ENCODE assay signal across 10 cellular contexts in the genomic region with DNA sequence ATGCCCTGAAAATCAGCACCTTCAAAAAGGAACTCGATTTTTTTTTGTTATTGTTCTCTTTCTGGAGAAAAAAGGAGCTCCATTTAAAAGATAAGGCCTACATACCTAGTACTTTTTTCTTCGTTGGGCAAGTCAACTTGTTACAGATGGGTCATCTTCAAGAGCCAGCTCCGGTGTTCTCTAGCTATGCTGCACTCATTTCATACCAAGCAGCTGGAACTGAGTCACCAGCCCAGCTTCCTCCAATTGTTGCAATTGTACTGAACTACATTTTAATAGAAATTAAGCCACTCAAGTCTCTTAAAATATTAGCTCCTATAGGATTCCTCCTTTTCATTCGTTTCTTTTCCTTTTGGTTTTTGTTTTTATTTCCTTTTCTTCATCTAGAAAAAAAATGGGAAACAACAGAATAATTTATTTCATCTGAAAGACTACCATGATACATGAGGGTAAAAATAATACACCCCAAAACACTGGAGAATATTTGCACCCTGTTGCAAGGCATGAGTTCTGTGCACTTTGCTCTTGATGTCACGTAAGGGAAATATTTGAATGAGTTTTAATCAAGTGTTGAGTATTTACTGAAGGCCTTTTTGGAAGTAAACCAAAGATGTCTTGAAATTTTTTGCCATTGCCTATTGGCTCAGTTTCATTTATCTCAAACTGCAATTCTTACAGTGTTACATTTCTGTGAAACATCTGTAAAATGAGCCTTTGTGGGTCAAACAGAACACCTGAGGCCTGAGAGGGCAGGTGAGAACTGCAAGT.
DNase-seq lines count a peak whose midpoint lies in the region; ATAC-seq and TF ChIP-seq lines count a peak whose summit lies in the region.
"Had no signal": no experiment of that assay in that cellular context is flagged by ENCODE, and none has a peak within 500 bp of the region (broad histone marks: within the 10 kb centered on the region; RNA-seq: fewer than 3 reads in every experiment).

No MANE protein-coding gene starts in this region.

- no peak for TF ChIP-seq POLR2A in heart left ventricle (IDR thresholded peaks at IDR 0.05)
- no peak for TF ChIP-seq POLR2A in stomach (IDR thresholded peaks at IDR 0.05)

- no peak for TF ChIP-seq CTCF in HFFc6 (IDR thresholded peaks at IDR 0.05)
- TF ChIP-seq CTCF in heart left ventricle (IDR thresholded peaks at IDR 0.05): no peak
- no peak for TF ChIP-seq CTCF in stomach (IDR thresholded peaks at IDR 0.05)

- no peak overlapping the region for H3K9ac ChIP-seq in adipocyte (ENCODE audit: low read length)

- peaks cover 6% of the 10 kb centered on the region for H3K36me3 ChIP-seq in adipocyte (ENCODE audit: control insufficient read depth, insufficient read depth, low read length, severe bottlenecking)
- H3K36me3 ChIP-seq in heart left ventricle: peaks cover 0 to 8% (median 0%) of the 10 kb centered on the region in 9 donors
- no peaks in the 10 kb centered on the region for H3K36me3 ChIP-seq in stomach

- peaks cover 78% of the 10 kb centered on the region for H3K4me1 Mint-ChIP-seq in HFFc6 (ENCODE audit: low read depth)
- H3K4me1 Mint-ChIP-seq in activated naive CD8-positive, alpha-beta T cell treated with anti-CD3 and anti-CD28 coated beads, Interleukin-2, amount 50 U/mL, for 24 hours: peaks cover 8% of the 10 kb centered on the region

- peak overlapping the region; percentile 52 for H3K4me3 Mint-ChIP-seq in HFFc6
- no peak overlapping the region for H3K4me3 Mint-ChIP-seq in activated naive CD8-positive, alpha-beta T cell treated with anti-CD3 and anti-CD28 coated beads, Interleukin-2, amount 50 U/mL, for 24 hours
- H3K4me3 Mint-ChIP-seq: memory B cell had no signal

- no peaks in the 10 kb centered on the region for H3K9me3 Mint-ChIP-seq in HFFc6
- no peaks in the 10 kb centered on the region for H3K9me3 Mint-ChIP-seq in activated naive CD8-positive, alpha-beta T cell treated with anti-CD3 and anti-CD28 coated beads, Interleukin-2, amount 50 U/mL, for 24 hours
- H3K9me3 Mint-ChIP-seq: memory B cell had no signal

- H3K4me3 ChIP-seq in adipocyte (ENCODE audit: low read length) (peak overlapping the region; percentile 60), heart left ventricle (no peak overlapping the region), stomach (no peak overlapping the region)

- peak overlapping the region; percentile 65 for H3K27ac Mint-ChIP-seq in HFFc6
- no peak overlapping the region for H3K27ac Mint-ChIP-seq in activated naive CD8-positive, alpha-beta T cell treated with anti-CD3 and anti-CD28 coated beads, Interleukin-2, amount 50 U/mL, for 24 hours
- H3K27ac Mint-ChIP-seq: memory B cell had no signal

- 35 to 42% (median 38%) methylated on average over 5 of the region's 5 CpGs for WGBS in heart left ventricle, 4 donors
- WGBS in stomach, 5 donors: 49 to 67% (median 58%) methylated on average over 5 of the region's 5 CpGs

- TF ChIP-seq EP300 in stomach (IDR thresholded peaks at IDR 0.05): no peak

- H3K27ac ChIP-seq in heart left ventricle (peak overlapping the region in 10 of 12 donors; percentile 2 to 59 (median 26)), stomach (peak overlapping the region in 3 of 5 donors; percentile 6 to 51 (median 17))

- H3K27me3 ChIP-seq in adipocyte (replicated peaks; ENCODE audit: control insufficient read depth, insufficient read depth, low read length): no peaks in the 10 kb centered on the region
- H3K27me3 ChIP-seq in heart left ventricle: no peaks in the 10 kb centered on the region
- H3K27me3 ChIP-seq in stomach: no peaks in the 10 kb centered on the region

- ATAC-seq in heart left ventricle (peak in 3 of 4 donors; percentile 49 to 71 (median 69)), GM18858 (IDR thresholded peaks at IDR 0.05; ENCODE audit: unreplicated experiment) (no peak), GM18502 (IDR thresholded peaks at IDR 0.05; ENCODE audit: poor library complexity, unreplicated experiment) (no peak)
- no peak for ATAC-seq in activated naive CD8-positive, alpha-beta T cell treated with anti-CD3 and anti-CD28 coated beads, Interleukin-2, amount 50 U/mL, for 24 hours

- H3K9me3 ChIP-seq in adipocyte (ENCODE audit: control insufficient read depth, low read length) (no peaks in the 10 kb centered on the region), heart left ventricle (no peaks in the 10 kb centered on the region), stomach (no peaks in the 10 kb centered on the region)

- DNase-seq in HFFc6 (peak; percentile 76), adipocyte (ENCODE audit: low read depth) (peak; percentile 64), heart left ventricle (peak in 1 of 5 donors; percentile 60), stomach (no peak)
- no peak for DNase-seq in stimulated activated CD4-positive, alpha-beta T cell treated with anti-CD3 and anti-CD28 coated beads, Interleukin-12 subunit alpha, Interleukin-12 subunit beta, amount 100 ng/mL, for 4 hours
- no peak for DNase-seq in activated naive CD8-positive, alpha-beta T cell treated with anti-CD3 and anti-CD28 coated beads, Interleukin-2, amount 50 U/mL, for 24 hours
- DNase-seq: NCI-H1694 treated with DMSO at 0.1 percent for 48 hours had no signal

- intact Hi-C loops in heart left ventricle (cut with DNase I) (no loop called here), stomach (cut with DNase I; ENCODE audit: low total_unique reads) (no loop called here)

- H3K4me1 ChIP-seq in adipocyte (ENCODE audit: control insufficient read depth, insufficient read depth, low read length) (peaks cover 51% of the 10 kb centered on the region), heart left ventricle (peaks cover 11 to 91% (median 64%) of the 10 kb centered on the region in 12 donors), stomach (peaks cover 8 to 79% (median 35%) of the 10 kb centered on the region in 4 donors)

- peaks cover 21% of the 10 kb centered on the region for H3K36me3 Mint-ChIP-seq in HFFc6 (ENCODE audit: low read depth)
- no peaks in the 10 kb centered on the region for H3K36me3 Mint-ChIP-seq in activated naive CD8-positive, alpha-beta T cell treated with anti-CD3 and anti-CD28 coated beads, Interleukin-2, amount 50 U/mL, for 24 hours (ENCODE audit: low read depth)

- no peaks in the 10 kb centered on the region; the same call in 1 of the 2 replicates for H3K27me3 Mint-ChIP-seq in HFFc6 (ENCODE audit: insufficient read depth)
- H3K27me3 Mint-ChIP-seq in activated naive CD8-positive, alpha-beta T cell treated with anti-CD3 and anti-CD28 coated beads, Interleukin-2, amount 50 U/mL, for 24 hours: no peaks in the 10 kb centered on the region
- H3K27me3 Mint-ChIP-seq: memory B cell had no signal

Comparison
In these comparisons a context has a peak if more than half of its experiments do, and no peak if none do; other contexts are left out.
1. DNase-seq: peak in HFFc6 (single experiment) and adipocyte (single experiment); none in stomach (single experiment), stimulated activated CD4-positive, alpha-beta T cell treated with anti-CD3 and anti-CD28 coated beads, Interleukin-12 subunit alpha, Interleukin-12 subunit beta, amount 100 ng/mL, for 4 hours (single experiment) and activated naive CD8-positive, alpha-beta T cell treated with anti-CD3 and anti-CD28 coated beads, Interleukin-2, amount 50 U/mL, for 24 hours (single experiment).
2. ATAC-seq: peak in heart left ventricle (3 of 4); none in activated naive CD8-positive, alpha-beta T cell treated with anti-CD3 and anti-CD28 coated beads, Interleukin-2, amount 50 U/mL, for 24 hours (single experiment), GM18858 (single experiment) and GM18502 (single experiment).